ENCODE assay signal across 18 cellular contexts in genomic region chr14:73896521-73896920, GRCh38. TPM values are rescaled to one million over a fixed set of nuclear protein-coding genes. Genes with fewer than 3 reads are reported as not detected.
DNase-seq lines count a peak whose midpoint lies in the region; ATAC-seq and TF ChIP-seq lines count a peak whose summit lies in the region.
"Had no signal": no experiment of that assay in that cellular context is flagged by ENCODE, and none has a peak within 500 bp of the region (broad histone marks: within the 10 kb centered on the region; RNA-seq: fewer than 3 reads in every experiment).

No MANE protein-coding gene starts in this region.

- H3K27ac ChIP-seq in fibroblast of lung (ENCODE audit: insufficient read depth, low read length): peak overlapping the region; percentile 5
- no peak overlapping the region for H3K27ac ChIP-seq in aorta (ENCODE audit: low read depth in 1 of 2, low read length in 2 of 2)
- H3K27ac ChIP-seq: suprapubic skin had no signal

- no peaks in the 10 kb centered on the region for H3K27me3 Mint-ChIP-seq in activated naive CD4-positive, alpha-beta T cell treated with anti-CD3 and anti-CD28 coated beads for 36 hours (ENCODE audit: low read depth)
- H3K27me3 Mint-ChIP-seq in activated CD8-positive, alpha-beta T cell treated with anti-CD3 and anti-CD28 coated beads, Interleukin-2, amount 10 ng/mL, durations not matched to agents 7 days and 5 days (ENCODE audit: low read depth): no peaks in the 10 kb centered on the region

- H2AFZ ChIP-seq in fibroblast of lung (ENCODE audit: low read length): no peak overlapping the region

- no peaks in the 10 kb centered on the region for H3K9me3 Mint-ChIP-seq in activated naive CD4-positive, alpha-beta T cell treated with anti-CD3 and anti-CD28 coated beads for 36 hours
- H3K9me3 Mint-ChIP-seq in activated CD8-positive, alpha-beta T cell treated with anti-CD3 and anti-CD28 coated beads, Interleukin-2, amount 10 ng/mL, durations not matched to agents 7 days and 5 days (ENCODE audit: insufficient read depth): no peaks in the 10 kb centered on the region
- H3K9me3 Mint-ChIP-seq in stimulated activated effector memory CD8-positive, alpha-beta T cell treated with anti-CD3 and anti-CD28 coated beads, Interleukin-12 subunit alpha, Interleukin-12 subunit beta, amount 100 ng/mL, for 72 hours: no peaks in the 10 kb centered on the region
- H3K9me3 Mint-ChIP-seq: nephron had no signal

- peaks cover 3% of the 10 kb centered on the region for H3K4me1 ChIP-seq in fibroblast of lung (ENCODE audit: control insufficient read depth, extremely low read depth, insufficient read depth, low read length)
- H3K4me1 ChIP-seq in aorta (ENCODE audit: control insufficient read depth in 1 of 2, insufficient read depth in 2 of 2, low read length in 2 of 2): no peaks in the 10 kb centered on the region
- H3K4me1 ChIP-seq: suprapubic skin had no signal

- H3K4me1 Mint-ChIP-seq in activated naive CD4-positive, alpha-beta T cell treated with anti-CD3 and anti-CD28 coated beads for 36 hours (ENCODE audit: low read depth): peaks cover 19% of the 10 kb centered on the region
- peaks cover 4% of the 10 kb centered on the region for H3K4me1 Mint-ChIP-seq in activated CD8-positive, alpha-beta T cell treated with anti-CD3 and anti-CD28 coated beads, Interleukin-2, amount 10 ng/mL, durations not matched to agents 7 days and 5 days (ENCODE audit: low read depth)
- H3K4me1 Mint-ChIP-seq in stimulated activated effector memory CD8-positive, alpha-beta T cell treated with anti-CD3 and anti-CD28 coated beads, Interleukin-12 subunit alpha, Interleukin-12 subunit beta, amount 100 ng/mL, for 72 hours: peaks cover 15% of the 10 kb centered on the region
- H3K4me1 Mint-ChIP-seq: nephron had no signal

- H3K9ac ChIP-seq in fibroblast of lung (ENCODE audit: insufficient read depth, low read length): no peak overlapping the region
- H3K9ac ChIP-seq: SK-N-SH had no signal

- H3K36me3 Mint-ChIP-seq in activated naive CD4-positive, alpha-beta T cell treated with anti-CD3 and anti-CD28 coated beads for 36 hours (ENCODE audit: low read depth): peaks cover 43% of the 10 kb centered on the region
- H3K36me3 Mint-ChIP-seq in activated CD8-positive, alpha-beta T cell treated with anti-CD3 and anti-CD28 coated beads, Interleukin-2, amount 10 ng/mL, durations not matched to agents 7 days and 5 days (ENCODE audit: low read depth): peaks cover 53% of the 10 kb centered on the region
- H3K36me3 Mint-ChIP-seq in stimulated activated effector memory CD8-positive, alpha-beta T cell treated with anti-CD3 and anti-CD28 coated beads, Interleukin-12 subunit alpha, Interleukin-12 subunit beta, amount 100 ng/mL, for 72 hours: peaks cover 100% of the 10 kb centered on the region

- no peaks in the 10 kb centered on the region for H4K20me1 ChIP-seq in fibroblast of lung (ENCODE audit: control insufficient read depth, extremely low read depth, insufficient read depth, low read length)

- POLR2A ChIA-PET in activated CD8-positive, alpha-beta T cell treated with anti-CD3 and anti-CD28 coated beads, Interleukin-2, amount 10 ng/mL, durations not matched to agents 7 days and 5 days (lab: Charles Lee): interaction anchor here (0.7 kb wide), 1 partner anchor 9 kb away, joined by 3 read pairs; no protein-coding TSS in a partner anchor

- intact Hi-C loops in activated naive CD4-positive, alpha-beta T cell treated with anti-CD3 and anti-CD28 coated beads for 36 hours (cut with micrococcal nuclease): no loop called here
- intact Hi-C loops in aorta (cut with DNase I): no loop called here

- H3K27me3 ChIP-seq in fibroblast of lung (ENCODE audit: control insufficient read depth, insufficient read depth, low read length) (no peaks in the 10 kb centered on the region), aorta (ENCODE audit: control insufficient read depth in 1 of 2, insufficient read depth in 2 of 2, low read length in 1 of 2) (no peaks in the 10 kb centered on the region)
- H3K27me3 ChIP-seq: suprapubic skin had no signal

- no peak overlapping the region for H3K4me2 ChIP-seq in fibroblast of lung (ENCODE audit: extremely low read depth, insufficient read depth, low read length)
- H3K4me2 ChIP-seq: SK-N-SH had no signal

- no peak for TF ChIP-seq CTCF in fibroblast of lung (conservative IDR thresholded peaks at IDR 0.05 in 1 of 2, IDR thresholded peaks at IDR 0.05 in 1 of 2; ENCODE audit: low read depth in 1 of 2, low read length in 2 of 2)

- 77 to 78% methylated on average over 1 of the region's 1 CpG for WGBS in aorta, 2 donors

- H3K9me3 ChIP-seq in fibroblast of lung (ENCODE audit: control insufficient read depth, insufficient read depth, low read depth, low read length) (no peaks in the 10 kb centered on the region), aorta (ENCODE audit: control insufficient read depth, low read length) (no peaks in the 10 kb centered on the region)
- H3K9me3 ChIP-seq: SK-N-SH, suprapubic skin had no signal

- H3K4me3 Mint-ChIP-seq in activated naive CD4-positive, alpha-beta T cell treated with anti-CD3 and anti-CD28 coated beads for 36 hours: no peak overlapping the region
- no peak overlapping the region for H3K4me3 Mint-ChIP-seq in activated CD8-positive, alpha-beta T cell treated with anti-CD3 and anti-CD28 coated beads, Interleukin-2, amount 10 ng/mL, durations not matched to agents 7 days and 5 days
- no peak overlapping the region for H3K4me3 Mint-ChIP-seq in stimulated activated effector memory CD8-positive, alpha-beta T cell treated with anti-CD3 and anti-CD28 coated beads, Interleukin-12 subunit alpha, Interleukin-12 subunit beta, amount 100 ng/mL, for 72 hours
- H3K4me3 Mint-ChIP-seq: nephron had no signal

- H3K4me3 ChIP-seq in fibroblast of lung (replicated peaks in 1 of 4; ENCODE audit: control extremely low read depth in 1 of 4, insufficient read depth in 1 of 4, low read depth in 3 of 4, low read length in 4 of 4): no peak overlapping the region
- no peak overlapping the region for H3K4me3 ChIP-seq in aorta (ENCODE audit: low read length in 2 of 2)
- H3K4me3 ChIP-seq: suprapubic skin had no signal

- CTCF ChIA-PET in activated naive CD4-positive, alpha-beta T cell treated with anti-CD3 and anti-CD28 coated beads for 36 hours (lab: Charles Lee): interaction anchor here (0.6 to 0.9 kb wide), 3 partner anchors 111 to 433 kb away, joined by 3 to 4 read pairs (median 4); no protein-coding TSS in a partner anchor
- CTCF ChIA-PET in activated CD8-positive, alpha-beta T cell treated with anti-CD3 and anti-CD28 coated beads, Interleukin-2, amount 10 ng/mL, durations not matched to agents 7 days and 5 days (lab: Charles Lee): interaction anchor here (1.7 kb wide), 1 partner anchor 12 kb away, joined by 3 read pairs; no protein-coding TSS in a partner anchor

- H3K36me3 ChIP-seq in fibroblast of lung (ENCODE audit: control insufficient read depth, insufficient read depth, low read length) (peaks cover 14% of the 10 kb centered on the region), aorta (ENCODE audit: control insufficient read depth in 1 of 2, insufficient read depth in 2 of 2, low read length in 1 of 2) (peaks cover 0 to 4% of the 10 kb centered on the region in 2 donors)

- H3K79me2 ChIP-seq in fibroblast of lung (ENCODE audit: control insufficient read depth, insufficient read depth, low read length): peaks cover 20% of the 10 kb centered on the region

- H3K27ac Mint-ChIP-seq in activated naive CD4-positive, alpha-beta T cell treated with anti-CD3 and anti-CD28 coated beads for 36 hours: peak overlapping the region; percentile 89
- H3K27ac Mint-ChIP-seq in activated CD8-positive, alpha-beta T cell treated with anti-CD3 and anti-CD28 coated beads, Interleukin-2, amount 10 ng/mL, durations not matched to agents 7 days and 5 days: peak overlapping the region; percentile 3
- H3K27ac Mint-ChIP-seq in stimulated activated effector memory CD8-positive, alpha-beta T cell treated with anti-CD3 and anti-CD28 coated beads, Interleukin-12 subunit alpha, Interleukin-12 subunit beta, amount 100 ng/mL, for 72 hours: peak overlapping the region; percentile 91
- H3K27ac Mint-ChIP-seq: nephron had no signal

- no peak for DNase-seq in activated naive CD4-positive, alpha-beta T cell treated with anti-CD3 and anti-CD28 coated beads for 36 hours
- DNase-seq in activated naive CD4-positive, alpha-beta T cell treated with anti-CD3 and anti-CD28 coated beads, Interleukin-2, amount 50 U/mL, for 16 hours: no peak
- no peak for DNase-seq in activated CD8-positive, alpha-beta T cell treated with anti-CD3 and anti-CD28 coated beads, Interleukin-2, amount 10 ng/mL, durations not matched to agents 7 days and 5 days
- DNase-seq in fibroblast of lung (ENCODE audit: low read depth in 2 of 2) (peak in 1 of 2 donors; percentile 20), aorta (no peak), NCI-H2227 (lab: John Stamatoyannopoulos, UW; ENCODE audit: unreplicated experiment) (no peak), C1 segment of cervical spinal cord (lab: John Stamatoyannopoulos, UW) (no peak)
- DNase-seq in stimulated activated effector memory CD8-positive, alpha-beta T cell treated with anti-CD3 and anti-CD28 coated beads, Interleukin-12 subunit alpha, Interleukin-12 subunit beta, amount 100 ng/mL, for 72 hours (ENCODE audit: low spot score in 2 of 2): no peak
- DNase-seq: activated CD8-positive, alpha-beta memory T cell treated with anti-CD3 and anti-CD28 coated beads for 24 hours; activated naive CD4-positive, alpha-beta T cell; GDM1; KG1; NCI-H1105; NCI-H774; SK-N-SH; stimulated activated CD4-positive, alpha-beta T cell treated with anti-CD3 and anti-CD28 coated beads, Interleukin-15, amount 100 ng/mL, for 24 hours had no signal

- ATAC-seq in activated CD8-positive, alpha-beta T cell treated with anti-CD3 and anti-CD28 coated beads, Interleukin-2, amount 10 ng/mL, durations not matched to agents 7 days and 5 days: no peak
- ATAC-seq in stimulated activated effector memory CD8-positive, alpha-beta T cell treated with anti-CD3 and anti-CD28 coated beads, Interleukin-12 subunit alpha, Interleukin-12 subunit beta, amount 100 ng/mL, for 72 hours: no peak
- no peak for ATAC-seq in aorta (ENCODE audit: low FRiP score)

RNA-seq across cellular contexts. Expression of gene ZNF410, which starts 9.9 kb away (rescaled TPM):
- total RNA-seq in activated naive CD4-positive, alpha-beta T cell treated with anti-CD3 and anti-CD28 coated beads for 36 hours: 10 to 100 TPM; 51.0 to 56.8 TPM
- total RNA-seq in activated CD8-positive, alpha-beta T cell treated with anti-CD3 and anti-CD28 coated beads, Interleukin-2, amount 10 ng/mL, durations not matched to agents 7 days and 5 days: 10 to 100 TPM; 49.7 to 50.2 TPM
- 71.4 and 80.4 TPM in 2 replicates for total RNA-seq in fibroblast of lung
- 45.7 and 46.5 TPM in 2 replicates for polyA plus RNA-seq in fibroblast of lung
- polyA plus RNA-seq in fibroblast of lung (2012): 28.2 and 30.2 TPM in 2 replicates
- 36.3 and 53.6 TPM in 2 replicates for polyA minus RNA-seq in fibroblast of lung (ENCODE audit: low replicate concordance)
- 10 to 100 TPM; 42.9 to 45.7 TPM for total RNA-seq in aorta
- 10 to 100 TPM; 30.1 to 30.4 TPM for polyA plus RNA-seq in aorta

RNA-seq across cellular contexts. Expression of gene PTGR2, which starts 44.9 kb away (rescaled TPM):
- 10 to 100 TPM; 10.7 to 14.1 TPM for total RNA-seq in activated naive CD4-positive, alpha-beta T cell treated with anti-CD3 and anti-CD28 coated beads for 36 hours
- total RNA-seq in activated CD8-positive, alpha-beta T cell treated with anti-CD3 and anti-CD28 coated beads, Interleukin-2, amount 10 ng/mL, durations not matched to agents 7 days and 5 days: 1 to 10 TPM; 1.4 to 1.8 TPM
- total RNA-seq in fibroblast of lung (7.2 and 7.9 TPM in 2 replicates), aorta (1 to 10 TPM; 5.1 to 8.7 TPM)
- polyA plus RNA-seq in fibroblast of lung (5.6 and 5.7 TPM in 2 replicates), aorta (1 to 10 TPM; 3.3 to 5.8 TPM)
- 3.3 and 5.2 TPM in 2 replicates for polyA plus RNA-seq in fibroblast of lung (2012)
- 0.07 and 0.27 TPM in 2 replicates for polyA minus RNA-seq in fibroblast of lung (ENCODE audit: low replicate concordance)

RNA-seq across cellular contexts. Expression of gene FAM161B, which starts 53.4 kb away (rescaled TPM):
- 1 to 10 TPM; 1.5 to 1.6 TPM for total RNA-seq in activated naive CD4-positive, alpha-beta T cell treated with anti-CD3 and anti-CD28 coated beads for 36 hours
- 1 to 10 TPM; 1.2 to 1.7 TPM for total RNA-seq in activated CD8-positive, alpha-beta T cell treated with anti-CD3 and anti-CD28 coated beads, Interleukin-2, amount 10 ng/mL, durations not matched to agents 7 days and 5 days
- total RNA-seq in fibroblast of lung (4.1 and 5.3 TPM in 2 replicates), aorta (1 to 10 TPM; 4.7 to 6.7 TPM)
- polyA plus RNA-seq in fibroblast of lung (2.8 and 3.7 TPM in 2 replicates), aorta (1 to 10 TPM; 4.3 to 4.4 TPM)
- 2.1 and 3.6 TPM in 2 replicates for polyA plus RNA-seq in fibroblast of lung (2012)
- 0.74 and 2.1 TPM in 2 replicates for polyA minus RNA-seq in fibroblast of lung (ENCODE audit: low replicate concordance)

RNA-seq across cellular contexts. Expression of gene COQ6, which starts 53.6 kb away (rescaled TPM):
- total RNA-seq in activated naive CD4-positive, alpha-beta T cell treated with anti-CD3 and anti-CD28 coated beads for 36 hours: 10 to 100 TPM; 17.6 to 17.7 TPM
- total RNA-seq in activated CD8-positive, alpha-beta T cell treated with anti-CD3 and anti-CD28 coated beads, Interleukin-2, amount 10 ng/mL, durations not matched to agents 7 days and 5 days: 10 to 100 TPM; 18.9 to 19.0 TPM
- total RNA-seq in fibroblast of lung (13.4 and 18.0 TPM in 2 replicates), aorta (10 to 100 TPM; 17.5 to 21.5 TPM)
- polyA plus RNA-seq in fibroblast of lung (20.8 and 23.2 TPM in 2 replicates), aorta (10 to 100 TPM; 14.1 to 25.8 TPM)
- 14.4 and 17.0 TPM in 2 replicates for polyA plus RNA-seq in fibroblast of lung (2012)
- polyA minus RNA-seq in fibroblast of lung (ENCODE audit: low replicate concordance): 19.4 and 44.9 TPM in 2 replicates

Comparison
In these comparisons a context has a peak if more than half of its experiments do, and no peak if none do; other contexts are left out.
1. H3K27ac Mint-ChIP-seq: peak in every context shown above with its lines; median percentile 91 in stimulated activated effector memory CD8-positive, alpha-beta T cell treated with anti-CD3 and anti-CD28 coated beads, Interleukin-12 subunit alpha, Interleukin-12 subunit beta, amount 100 ng/mL, for 72 hours; 89 in activated naive CD4-positive, alpha-beta T cell treated with anti-CD3 and anti-CD28 coated beads for 36 hours; 3 in activated CD8-positive, alpha-beta T cell treated with anti-CD3 and anti-CD28 coated beads, Interleukin-2, amount 10 ng/mL, durations not matched to agents 7 days and 5 days.